ENCODE assay signal across 19 cellular contexts in genomic region chr14:22190411-22191191, GRCh38.
DNase-seq lines count a peak whose midpoint lies in the region; ATAC-seq, FAIRE-seq and TF ChIP-seq lines count a peak whose summit lies in the region.
"Had no signal": no experiment of that assay in that cellular context is flagged by ENCODE, and none has a peak within 500 bp of the region (broad histone marks: within the 10 kb centered on the region; RNA-seq: fewer than 3 reads in every experiment).

No MANE protein-coding gene starts in this region.

- H3K36me3 ChIP-seq in bronchial epithelial cell (ENCODE audit: control insufficient read depth, insufficient read depth, low read length) = no peaks in the 10 kb centered on the region
- H3K36me3 ChIP-seq: heart right ventricle, neural progenitor cell, upper lobe of right lung had no signal

- intact Hi-C loops in left colon (cut with DNase I, micrococcal nuclease) = no loop called here

- peak overlapping the region; percentile 95 for H3K27ac ChIP-seq in AG04450 (ENCODE audit: low read depth, low read length)
- H3K27ac ChIP-seq: heart right ventricle, KMS-11, neural progenitor cell, upper lobe of right lung had no signal

- H3K9me3 ChIP-seq in AG04450 (ENCODE audit: control insufficient read depth, insufficient read depth, low read length) = no peaks in the 10 kb centered on the region
- H3K9me3 ChIP-seq: heart right ventricle, upper lobe of right lung had no signal

- DNase-seq in AG04450 (ENCODE audit: low read depth, low spot score) = peak; percentile 98
- DNase-seq in HS-27A (ENCODE audit: low read depth) = peak; percentile 31
- peak; percentile 50 for DNase-seq in bronchial epithelial cell (ENCODE audit: low read depth)
- no peak for DNase-seq in left colon
- DNase-seq in activated CD8-positive, alpha-beta memory T cell treated with anti-CD3 and anti-CD28 coated beads for 24 hours = no peak
- DNase-seq in SKM-1 treated with dmso at 0.1 percent for 144 hours (lab: John Stamatoyannopoulos, UW; ENCODE audit: unreplicated experiment) = no peak
- DNase-seq: activated CD4-positive, alpha-beta T cell treated with anti-CD3 and anti-CD28 coated beads, Interleukin-2, amount 10 ng/mL, durations not matched to agents 7 days and 5 days; activated naive CD4-positive, alpha-beta T cell treated with anti-CD3 and anti-CD28 coated beads, Interleukin-2, amount 10 ng/mL, durations not matched to agents 7 days and 5 days; heart right ventricle; kidney; NCI-H1417; RPMI8226; stimulated activated naive CD8-positive, alpha-beta T cell treated with anti-CD3 and anti-CD28 coated beads, Interleukin-15, amount 100 ng/mL, for 72 hours; upper lobe of right lung had no signal

- no peak for TF ChIP-seq CTCF in AG04450 (IDR thresholded peaks at IDR 0.05; ENCODE audit: low read depth, low read length)
- no peak for TF ChIP-seq CTCF in bronchial epithelial cell (IDR thresholded peaks at IDR 0.05; ENCODE audit: insufficient read depth, low read length, severe bottlenecking)

- POLR2A ChIA-PET in AG04450 (lab: Yijun Ruan, JAX) = interaction anchor here (0.9 to 1.3 kb wide), 3 partner anchors 10 to 58 kb away, joined by 3 to 5 read pairs (median 3); no protein-coding TSS in a partner anchor

- H3K27me3 ChIP-seq in AG04450 (ENCODE audit: control insufficient read depth, insufficient read depth, low read length) (no peaks in the 10 kb centered on the region), bronchial epithelial cell (ENCODE audit: control insufficient read depth, insufficient read depth, low read length) (no peaks in the 10 kb centered on the region)
- H3K27me3 ChIP-seq: heart right ventricle, neural progenitor cell, upper lobe of right lung had no signal

- ATAC-seq in left colon (peak; percentile 80), GM19328 (IDR thresholded peaks at IDR 0.05; ENCODE audit: unreplicated experiment) (no peak), HG02938 (IDR thresholded peaks at IDR 0.05; ENCODE audit: unreplicated experiment) (no peak)
- ATAC-seq: esophagus mucosa; heart right ventricle; stimulated activated naive CD8-positive, alpha-beta T cell treated with anti-CD3 and anti-CD28 coated beads, Interleukin-15, amount 100 ng/mL, for 72 hours; upper lobe of right lung had no signal

- H3K4me3 ChIP-seq in AG04450 (ENCODE audit: low read depth, low read length) (no peak overlapping the region), bronchial epithelial cell (ENCODE audit: low read depth, low read length) (no peak overlapping the region)
- H3K4me3 ChIP-seq: heart right ventricle, neural progenitor cell, upper lobe of right lung had no signal

- FAIRE-seq in bronchial epithelial cell (lab: Jason Lieb, UNC) = no peak

- CTCF ChIA-PET in AG04450 (lab: Charles Lee) = interaction anchor here (2.2 to 5.2 kb wide), 2 partner anchors 11 to 28 kb away, joined by 9 to 37 read pairs; no protein-coding TSS in a partner anchor

Comparison
In these comparisons a context has a peak if more than half of its experiments do, and no peak if none do; other contexts are left out.
1. DNase-seq: peak in AG04450 (single experiment), HS-27A (single experiment) and bronchial epithelial cell (single experiment); none in left colon (0 of 2), activated CD8-positive, alpha-beta memory T cell treated with anti-CD3 and anti-CD28 coated beads for 24 hours (single experiment) and SKM-1 treated with dmso at 0.1 percent for 144 hours (single experiment).